37 cellular contexts compared by ENCODE assay signal in the genomic region with DNA sequence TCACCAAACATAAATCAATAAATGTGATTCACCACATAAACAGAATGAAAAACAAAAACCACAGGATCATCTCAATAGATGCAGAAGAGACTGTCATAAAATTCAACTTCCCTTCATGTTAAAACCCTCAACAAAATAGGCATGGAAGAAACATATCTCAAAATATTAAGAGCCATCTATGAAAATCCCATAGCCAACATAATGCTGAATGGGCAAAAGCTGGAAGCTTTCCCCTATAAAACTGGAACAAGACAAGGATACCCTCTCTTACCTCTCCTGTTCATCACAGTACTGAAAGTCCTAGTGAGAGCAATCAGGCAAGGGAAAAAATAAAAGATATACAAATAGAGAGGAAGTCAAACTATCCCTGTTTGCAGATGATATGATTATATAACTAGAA.
"Had no signal": no experiment of that assay in that cellular context is flagged by ENCODE, and none has a peak within 500 bp of the region (broad histone marks: within the 10 kb centered on the region; RNA-seq: fewer than 3 reads in every experiment).

No MANE protein-coding gene starts in this region.

- H3K27me3 Mint-ChIP-seq: activated B cell treated with CpG ODN at 0.5 μM for 24 hours; activated CD4-positive, alpha-beta memory T cell treated with anti-CD3 and anti-CD28 coated beads for 36 hours; activated CD4-positive, alpha-beta T cell treated with anti-CD3 and anti-CD28 coated beads, Interleukin-2, amount 10 ng/mL, durations not matched to agents 24 days and 14 days; activated CD8-positive, alpha-beta T cell treated with anti-CD3 and anti-CD28 coated beads for 36 hours; activated naive CD8-positive, alpha-beta T cell treated with anti-CD3 and anti-CD28 coated beads for 36 hours; activated T-helper 17 cell treated with anti-CD3 and anti-CD28 coated beads, Interleukin-2, amount 50 U/mL, for 72 hours had no signal

- DNase-seq: activated B cell treated with CpG ODN at 0.5 μM for 24 hours; activated CD4-positive, alpha-beta memory T cell treated with anti-CD3 and anti-CD28 coated beads for 36 hours; activated CD4-positive, alpha-beta T cell treated with anti-CD3 and anti-CD28 coated beads for 4 hours; activated CD4-positive, alpha-beta T cell treated with anti-CD3 and anti-CD28 coated beads, Interleukin-2, amount 10 ng/mL, durations not matched to agents 24 days and 14 days; activated CD4-positive, alpha-beta T cell treated with anti-CD3 and anti-CD28 coated beads, Interleukin-2, amount 50 U/mL, for 1 hour; activated CD4-positive, alpha-beta T cell treated with anti-CD3 and anti-CD28 coated beads, Interleukin-2, amount 50 U/mL, for 4 hours; activated CD4-positive, CD25-positive, alpha-beta regulatory T cell treated with anti-CD3 and anti-CD28 coated beads, Interleukin-2, amount 50 U/mL, for 72 hours; activated CD8-positive, alpha-beta memory T cell treated with anti-CD3 and anti-CD28 coated beads, Interleukin-2, amount 50 U/mL, for 4 hours; activated CD8-positive, alpha-beta T cell treated with anti-CD3 and anti-CD28 coated beads for 36 hours; activated effector memory CD4-positive, alpha-beta T cell treated with anti-CD3 and anti-CD28 coated beads, Interleukin-2, amount 50 U/mL, for 16 hours; activated gamma-delta T cell treated with Interleukin-2 at 50 U/mL for 16 hours; activated naive CD4-positive, alpha-beta T cell; activated naive CD4-positive, alpha-beta T cell treated with anti-CD3 and anti-CD28 coated beads for 36 hours; activated naive CD4-positive, alpha-beta T cell treated with anti-CD3 and anti-CD28 coated beads, Interleukin-2, amount 50 U/mL, for 16 hours; activated naive CD8-positive, alpha-beta T cell treated with anti-CD3 and anti-CD28 coated beads for 36 hours; activated T-cell treated with anti-CD3 and anti-CD28 coated beads for 4 hours; activated T-cell treated with anti-CD3 and anti-CD28 coated beads, Interleukin-2, amount 50 U/mL, for 1 hour; activated T-cell treated with anti-CD3 and anti-CD28 coated beads, Interleukin-2, amount 50 U/mL, for 4 hours; activated T-cell treated with anti-CD3 and anti-CD28 coated beads, Interleukin-2, amount 50 U/mL, for 72 hours; adrenal gland; amniotic stem cell; aorta; body of pancreas; brain microvascular endothelial cell; central memory CD4-positive, alpha-beta T cell; T-helper 2 cell; T-helper 9 cell had no signal

- H3K9me3 ChIP-seq: adrenal gland, body of pancreas, breast epithelium had no signal

- H3K27ac ChIP-seq: adrenal gland, body of pancreas, brain microvascular endothelial cell, breast epithelium, VCaP had no signal

- ATAC-seq: activated CD8-positive, alpha-beta T cell treated with anti-CD3 and anti-CD28 coated beads for 36 hours; activated naive CD4-positive, alpha-beta T cell treated with anti-CD3 and anti-CD28 coated beads, Interleukin-2, amount 50 U/mL, for 72 hours; activated T-cell treated with anti-CD3 and anti-CD28 coated beads, Interleukin-2, amount 50 U/mL, for 4 hours; activated T-cell treated with anti-CD3 and anti-CD28 coated beads, Interleukin-2, amount 50 U/mL, for 72 hours; activated T-helper 17 cell treated with anti-CD3 and anti-CD28 coated beads, Interleukin-2, amount 50 U/mL, for 72 hours; body of pancreas had no signal

- H3K36me3 ChIP-seq: adrenal gland, brain microvascular endothelial cell, breast epithelium had no signal

- H3K36me3 Mint-ChIP-seq: activated CD4-positive, alpha-beta memory T cell treated with anti-CD3 and anti-CD28 coated beads for 36 hours; activated naive CD8-positive, alpha-beta T cell treated with anti-CD3 and anti-CD28 coated beads for 36 hours had no signal

- H3K4me3 Mint-ChIP-seq: activated B cell treated with CpG ODN at 0.5 μM for 24 hours; activated CD4-positive, alpha-beta memory T cell treated with anti-CD3 and anti-CD28 coated beads for 36 hours; activated CD4-positive, alpha-beta T cell treated with anti-CD3 and anti-CD28 coated beads, Interleukin-2, amount 10 ng/mL, durations not matched to agents 24 days and 14 days; activated CD8-positive, alpha-beta T cell treated with anti-CD3 and anti-CD28 coated beads for 36 hours; activated naive CD4-positive, alpha-beta T cell treated with anti-CD3 and anti-CD28 coated beads for 36 hours; activated naive CD8-positive, alpha-beta T cell treated with anti-CD3 and anti-CD28 coated beads for 36 hours; activated T-cell treated with anti-CD3 and anti-CD28 coated beads, Interleukin-2, amount 50 U/mL, for 4 hours; activated T-cell treated with anti-CD3 and anti-CD28 coated beads, Interleukin-2, amount 50 U/mL, for 72 hours; activated T-helper 1 cell treated with anti-CD3 and anti-CD28 coated beads, Interleukin-12 subunit alpha, Interleukin-12 subunit beta, Interleukin-2, Interleukin-4 antibody, amounts not matched to agents 30 ng/mL and 10 ng/mL and 1 ng/mL, durations not matched to agents 14 hours and 24 hours and 36 hours; activated T-helper 17 cell treated with anti-CD3 and anti-CD28 coated beads, Interleukin-2, amount 50 U/mL, for 72 hours; T-helper 1 cell treated with Interleukin-12 subunit alpha and Interleukin-12 subunit beta and Interleukin-4 antibody, amounts not matched to agents 30 μg/mL and 1 μg/mL, for 36 hours; T-helper 2 cell treated with Interferon-gamma antibody and Interleukin-4, amounts not matched to agents 5 μg/mL and 100 μg/mL, for 36 hours had no signal

- H3K4me1 ChIP-seq: adrenal gland, body of pancreas, breast epithelium had no signal

- H3K27me3 ChIP-seq: adrenal gland, body of pancreas, brain microvascular endothelial cell, breast epithelium had no signal

- H3K4me3 ChIP-seq: adrenal gland, body of pancreas, breast epithelium had no signal

- FAIRE-seq: astrocyte, colon, TTC549 had no signal

- H3K4me1 Mint-ChIP-seq: activated B cell treated with CpG ODN at 0.5 μM for 24 hours; activated CD4-positive, alpha-beta T cell treated with anti-CD3 and anti-CD28 coated beads, Interleukin-2, amount 10 ng/mL, durations not matched to agents 24 days and 14 days; activated naive CD8-positive, alpha-beta T cell treated with anti-CD3 and anti-CD28 coated beads for 36 hours; activated T-helper 17 cell treated with anti-CD3 and anti-CD28 coated beads, Interleukin-2, amount 50 U/mL, for 72 hours had no signal

- H3K27ac Mint-ChIP-seq: activated B cell treated with CpG ODN at 0.5 μM for 24 hours; activated CD4-positive, alpha-beta memory T cell treated with anti-CD3 and anti-CD28 coated beads for 36 hours; activated CD4-positive, alpha-beta T cell treated with anti-CD3 and anti-CD28 coated beads, Interleukin-2, amount 10 ng/mL, durations not matched to agents 24 days and 14 days; activated CD8-positive, alpha-beta T cell treated with anti-CD3 and anti-CD28 coated beads for 36 hours; activated naive CD4-positive, alpha-beta T cell treated with anti-CD3 and anti-CD28 coated beads for 36 hours; activated naive CD4-positive, alpha-beta T cell treated with anti-CD3 and anti-CD28 coated beads, Interleukin-2, amount 50 U/mL, for 72 hours; activated naive CD8-positive, alpha-beta T cell treated with anti-CD3 and anti-CD28 coated beads for 36 hours; activated T-cell treated with anti-CD3 and anti-CD28 coated beads, Interleukin-2, amount 50 U/mL, for 72 hours; activated T-helper 1 cell treated with anti-CD3 and anti-CD28 coated beads, Interleukin-12 subunit alpha, Interleukin-12 subunit beta, Interleukin-2, Interleukin-4 antibody, amounts not matched to agents 30 ng/mL and 10 ng/mL and 1 ng/mL, durations not matched to agents 14 hours and 24 hours and 36 hours; activated T-helper 17 cell treated with anti-CD3 and anti-CD28 coated beads, Interleukin-2, amount 50 U/mL, for 72 hours; T-helper 1 cell treated with Interleukin-12 subunit alpha and Interleukin-12 subunit beta and Interleukin-4 antibody, amounts not matched to agents 30 μg/mL and 1 μg/mL, for 36 hours; T-helper 2 cell treated with Interferon-gamma antibody and Interleukin-4, amounts not matched to agents 5 μg/mL and 100 μg/mL, for 36 hours had no signal
